Comparison of ENCODE assay signal across 11 cellular contexts in genomic region chr13:100506600-100507422, GRCh38.
A peak's percentile ranks its signal among the peaks of the same experiment; 100 is the strongest.
DNase-seq lines count a peak whose midpoint lies in the region; ATAC-seq and TF ChIP-seq lines count a peak whose summit lies in the region.
"Had no signal": no experiment of that assay in that cellular context is flagged by ENCODE, and none has a peak within 500 bp of the region (broad histone marks: within the 10 kb centered on the region; RNA-seq: fewer than 3 reads in every experiment).

No MANE protein-coding gene starts in this region.

- H3K4me1 ChIP-seq in mucosa of descending colon (ENCODE audit: low read depth): no peaks in the 10 kb centered on the region
- peaks cover 0 to 23% of the 10 kb centered on the region in 2 donors for H3K4me1 ChIP-seq in right atrium auricular region

- H3K4me3 ChIP-seq in mucosa of descending colon: no peak overlapping the region
- no peak overlapping the region for H3K4me3 ChIP-seq in right atrium auricular region

- in situ Hi-C loops in ACHN (cut with HindIII; ENCODE audit: low pct_ligation_motif_present, low pct_unique_long_range_greater_than_20kb, low sequenced_read_pairs): no loop called here

- no peak for TF ChIP-seq CTCF in mucosa of descending colon (IDR thresholded peaks at IDR 0.05)
- no peak for TF ChIP-seq CTCF in right atrium auricular region (IDR thresholded peaks at IDR 0.05)

- H3K9me3 ChIP-seq in mucosa of descending colon: no peaks in the 10 kb centered on the region
- H3K9me3 ChIP-seq in right atrium auricular region: no peaks in the 10 kb centered on the region

- peak; percentile 31 for ATAC-seq in HG03439 (IDR thresholded peaks at IDR 0.05; ENCODE audit: unreplicated experiment)
- peak; percentile 63 for ATAC-seq in mucosa of descending colon
- ATAC-seq in esophagus mucosa: no peak

- intact Hi-C loops in mucosa of descending colon (cut with DNase I, micrococcal nuclease): no loop called here

- no peak overlapping the region for H3K27ac ChIP-seq in right atrium auricular region
- H3K27ac ChIP-seq: RWPE1 had no signal

- no peaks in the 10 kb centered on the region for H3K27me3 ChIP-seq in right atrium auricular region

- DNase-seq in SIG-M5 treated with dmso at 0.1 percent for 504 hours (lab: John Stamatoyannopoulos, UW; ENCODE audit: unreplicated experiment): peak; percentile 33
- no peak for DNase-seq in SIG-M5 (lab: John Stamatoyannopoulos, UW)
- DNase-seq in NOMO-1 treated with DMSO at 0.1 percent for 48 hours (lab: John Stamatoyannopoulos, UW; ENCODE audit: unreplicated experiment): peak; percentile 76
- DNase-seq in mucosa of descending colon: no peak
- DNase-seq in ACHN: no peak
- DNase-seq in right atrium auricular region (ENCODE audit: low spot score): no peak
- DNase-seq: cortex of kidney, GOT3 had no signal

- H3K36me3 ChIP-seq in mucosa of descending colon (ENCODE audit: low read depth) (no peaks in the 10 kb centered on the region), right atrium auricular region (no peaks in the 10 kb centered on the region)

Comparison
In these comparisons a context has a peak if more than half of its experiments do, and no peak if none do; other contexts are left out.
1. DNase-seq: peak in SIG-M5 treated with dmso at 0.1 percent for 504 hours (single experiment) and NOMO-1 treated with DMSO at 0.1 percent for 48 hours (single experiment); none in SIG-M5 (single experiment), mucosa of descending colon (0 of 3), ACHN (single experiment) and right atrium auricular region (single experiment).